ENCODE assay signal across 1 cellular context in genomic region chr14:20247651-20248246, GRCh38.
TF ChIP-seq lines count a peak whose summit lies in the region.

No MANE protein-coding gene starts in this region.

TF ChIP-seq in K562, 482 proteins besides CTCF, POLR2A, EP300 and RAD21:
- TF ChIP-seq SMC3 (conservative IDR thresholded peaks at IDR 0.05; ENCODE audit: insufficient read depth, low read depth, low read length): 0 out of 2 replicates have a peak, but pooled peaks have one; percentile 22
- TF ChIP-seq ZNF384 (IDR thresholded peaks at IDR 0.05; ENCODE audit: low read depth, low read length): 0 out of 2 replicates have a peak, but pooled peaks have one; percentile 29
- TF ChIP-seq ZNF766 (CRISPR knock-in tag; conservative IDR thresholded peaks at IDR 0.05): peak; percentile 64; the same call in 1 of the 2 replicates
- TF ChIP-seq ZNF431 (CRISPR knock-in tag; IDR thresholded peaks at IDR 0.05): no peak
